ENCODE assay signal across 8 cellular contexts in the genomic region with DNA sequence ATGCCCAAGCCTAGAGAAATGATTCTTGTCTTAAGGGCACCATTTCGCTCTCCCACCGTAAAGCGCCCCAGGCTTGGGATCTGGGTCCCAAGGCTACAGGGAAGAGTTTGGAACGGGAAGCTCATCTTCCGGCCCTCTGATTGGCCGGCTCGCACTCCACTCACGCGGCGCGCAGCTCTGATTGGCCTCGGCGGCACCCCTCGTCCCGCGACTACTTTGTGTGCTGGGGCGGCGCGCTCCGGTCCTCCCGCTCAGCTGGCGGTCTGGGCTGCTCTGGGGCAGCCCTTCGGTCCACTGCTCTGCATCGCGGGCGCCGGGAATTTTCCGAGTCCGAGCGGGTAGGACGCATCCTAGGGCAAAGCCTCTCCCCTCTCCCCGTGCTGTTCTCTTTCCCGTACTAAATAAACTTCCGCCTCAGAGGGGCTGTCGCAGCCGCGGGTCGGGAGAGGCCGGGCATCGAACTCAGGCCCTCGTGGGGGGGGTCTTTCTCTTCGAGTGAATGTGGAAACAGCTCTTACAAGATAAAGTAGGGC. TPM values are rescaled to one million over a fixed set of nuclear protein-coding genes. Genes with fewer than 3 reads are reported as not detected.
DNase-seq lines count a peak whose midpoint lies in the region; ATAC-seq and TF ChIP-seq lines count a peak whose summit lies in the region.

No MANE protein-coding gene starts in this region.

- intact Hi-C loops in Panc1 (cut with micrococcal nuclease; ENCODE audit: unreplicated experiment) = loop anchor here (5.0 to 10.0 kb wide), 2 partner anchors 191 to 247 kb away; no protein-coding TSS in a partner anchor
- intact Hi-C loops in activated T-helper 1 cell treated with anti-CD3 and anti-CD28 coated beads, Interleukin-12 subunit alpha, Interleukin-12 subunit beta, Interleukin-2, Interleukin-4 antibody, amounts not matched to agents 30 ng/mL and 10 ng/mL and 1 ng/mL, durations not matched to agents 14 hours and 24 hours and 36 hours (cut with micrococcal nuclease) = loop anchor here (1.0 to 5.0 kb wide), 10 partner anchors 15 to 659 kb away; no protein-coding TSS in a partner anchor
- intact Hi-C loops in naive thymus-derived CD4-positive, alpha-beta T cell (cut with micrococcal nuclease) = loop anchor here (1.0 to 10.0 kb wide), 22 partner anchors 75 to 1951 kb away; partner anchors contain the start of genes MAX (in 2 of the 2), CHURC1 (in 1 of the 2), EIF2S1 (in 1 of the 2) and FNTB (in 1 of the 2)

- in situ Hi-C loops in Panc1 (cut with HindIII; ENCODE audit: low pct_unique_long_range_greater_than_20kb, low sequenced_read_pairs) = no loop called here

- no peaks in the 10 kb centered on the region for H3K9me3 ChIP-seq in Panc1 (ENCODE audit: control insufficient read depth, insufficient read depth, low read depth, low read length)
- H3K9me3 ChIP-seq in naive thymus-derived CD4-positive, alpha-beta T cell (ENCODE audit: control insufficient read depth in 2 of 3, low read length in 3 of 3) = no peaks in the 10 kb centered on the region

- no TSS peak for BruUV-seq in Panc1 (replicated peaks; lab: Mats Ljungman, UMichigan)

- H3K4me1 Mint-ChIP-seq in IgD-negative memory B cell = peaks cover 14 to 39% (median 32%) of the 10 kb centered on the region in 3 donors
- H3K4me1 Mint-ChIP-seq in activated T-helper 1 cell treated with anti-CD3 and anti-CD28 coated beads, Interleukin-12 subunit alpha, Interleukin-12 subunit beta, Interleukin-2, Interleukin-4 antibody, amounts not matched to agents 30 ng/mL and 10 ng/mL and 1 ng/mL, durations not matched to agents 14 hours and 24 hours and 36 hours (ENCODE audit: low read depth) = peaks cover 73% of the 10 kb centered on the region
- H3K4me1 Mint-ChIP-seq in naive thymus-derived CD4-positive, alpha-beta T cell = peaks cover 23 to 50% (median 45%) of the 10 kb centered on the region in 7 donors
- peaks cover 34% of the 10 kb centered on the region for H3K4me1 Mint-ChIP-seq in stimulated activated memory B cell treated with anti-CD40 and anti-IgM and Interleukin-4, amounts not matched to agents 10 μg/mL and 1 μg/mL and 100 μg/mL, for 72 hours

- CTCF ChIA-PET in Panc1 (lab: Charles Lee) = interaction anchor here (0.9 to 1.7 kb wide), 2 partner anchors 413 to 549 kb away, joined by 3 to 7 read pairs; no protein-coding TSS in a partner anchor
- CTCF ChIA-PET in naive thymus-derived CD4-positive, alpha-beta T cell (lab: Charles Lee) = interaction anchor here (0.5 to 5.3 kb wide), 17 partner anchors 18 to 547 kb away, joined by 3 to 60 read pairs (median 4); no protein-coding TSS in a partner anchor

- H3K4me1 ChIP-seq in Panc1 (ENCODE audit: control insufficient read depth, insufficient read depth, low read length) = peaks cover 16% of the 10 kb centered on the region
- H3K4me1 ChIP-seq in naive thymus-derived CD4-positive, alpha-beta T cell (ENCODE audit: control insufficient read depth in 2 of 2, insufficient read depth in 2 of 2, low read length in 2 of 2) = peaks cover 0 to 14% of the 10 kb centered on the region in 2 donors

- POLR2A ChIA-PET in Panc1 (lab: Charles Lee) = no interaction called here
- POLR2A ChIA-PET in naive thymus-derived CD4-positive, alpha-beta T cell (lab: Charles Lee) = interaction anchor here (0.5 to 4.6 kb wide), 29 partner anchors 10 to 521 kb away, joined by 3 to 44 read pairs (median 4); partner anchors contain the start of genes FNTB and MAX

- H3K9me3 Mint-ChIP-seq in IgD-negative memory B cell = no peaks in the 10 kb centered on the region
- H3K9me3 Mint-ChIP-seq in activated T-helper 1 cell treated with anti-CD3 and anti-CD28 coated beads, Interleukin-12 subunit alpha, Interleukin-12 subunit beta, Interleukin-2, Interleukin-4 antibody, amounts not matched to agents 30 ng/mL and 10 ng/mL and 1 ng/mL, durations not matched to agents 14 hours and 24 hours and 36 hours = no peaks in the 10 kb centered on the region
- H3K9me3 Mint-ChIP-seq in naive thymus-derived CD4-positive, alpha-beta T cell = no peaks in the 10 kb centered on the region
- no peaks in the 10 kb centered on the region for H3K9me3 Mint-ChIP-seq in stimulated activated memory B cell treated with anti-CD40 and anti-IgM and Interleukin-4, amounts not matched to agents 10 μg/mL and 1 μg/mL and 100 μg/mL, for 72 hours

- H3K36me3 Mint-ChIP-seq in IgD-negative memory B cell = no peaks in the 10 kb centered on the region
- peaks cover 17% of the 10 kb centered on the region for H3K36me3 Mint-ChIP-seq in activated T-helper 1 cell treated with anti-CD3 and anti-CD28 coated beads, Interleukin-12 subunit alpha, Interleukin-12 subunit beta, Interleukin-2, Interleukin-4 antibody, amounts not matched to agents 30 ng/mL and 10 ng/mL and 1 ng/mL, durations not matched to agents 14 hours and 24 hours and 36 hours (ENCODE audit: low read depth)
- H3K36me3 Mint-ChIP-seq in naive thymus-derived CD4-positive, alpha-beta T cell = peaks cover 0 to 10% (median 3%) of the 10 kb centered on the region in 5 donors
- H3K36me3 Mint-ChIP-seq in stimulated activated memory B cell treated with anti-CD40 and anti-IgM and Interleukin-4, amounts not matched to agents 10 μg/mL and 1 μg/mL and 100 μg/mL, for 72 hours = no peaks in the 10 kb centered on the region

- H3K4me3 Mint-ChIP-seq in IgD-negative memory B cell = peak overlapping the region; percentile 98 to 99 (median 99)
- H3K4me3 Mint-ChIP-seq in activated T-helper 1 cell treated with anti-CD3 and anti-CD28 coated beads, Interleukin-12 subunit alpha, Interleukin-12 subunit beta, Interleukin-2, Interleukin-4 antibody, amounts not matched to agents 30 ng/mL and 10 ng/mL and 1 ng/mL, durations not matched to agents 14 hours and 24 hours and 36 hours = peak overlapping the region; percentile 98
- H3K4me3 Mint-ChIP-seq in naive thymus-derived CD4-positive, alpha-beta T cell = peak overlapping the region; percentile 85 to 99 (median 97)
- H3K4me3 Mint-ChIP-seq in stimulated activated memory B cell treated with anti-CD40 and anti-IgM and Interleukin-4, amounts not matched to agents 10 μg/mL and 1 μg/mL and 100 μg/mL, for 72 hours = peak overlapping the region; percentile 95

- ATAC-seq in GM21528 (IDR thresholded peaks at IDR 0.05; ENCODE audit: low FRiP score, unreplicated experiment) (peak; percentile 54), Panc1 (peak; percentile 87)
- ATAC-seq in naive thymus-derived CD4-positive, alpha-beta T cell = peak; percentile 63
- peak; percentile 79 for ATAC-seq in stimulated activated memory B cell treated with anti-CD40 and anti-IgM and Interleukin-4, amounts not matched to agents 10 μg/mL and 1 μg/mL and 100 μg/mL, for 72 hours

- peak overlapping the region; percentile 89 for H3K27ac ChIP-seq in Panc1 (ENCODE audit: low read length)
- peak overlapping the region; percentile 86 for H3K27ac ChIP-seq in naive thymus-derived CD4-positive, alpha-beta T cell (ENCODE audit: low read depth, low read length)

- H3K27me3 ChIP-seq in Panc1 (ENCODE audit: control insufficient read depth, insufficient read depth, low read length) = no peaks in the 10 kb centered on the region
- no peaks in the 10 kb centered on the region for H3K27me3 ChIP-seq in naive thymus-derived CD4-positive, alpha-beta T cell (ENCODE audit: control insufficient read depth in 2 of 2, insufficient read depth in 2 of 2, low read length in 2 of 2)

- DNase-seq in DMS153 (lab: John Stamatoyannopoulos, UW) (peak; percentile 85), Panc1 (ENCODE audit: low read depth, low spot score) (peak; percentile 46), fibroblast of gingiva (ENCODE audit: low read depth) (peak; percentile 94)
- peak; percentile 77 for DNase-seq in activated T-helper 1 cell treated with anti-CD3 and anti-CD28 coated beads, Interleukin-12 subunit alpha, Interleukin-12 subunit beta, Interleukin-2, Interleukin-4 antibody, amounts not matched to agents 30 ng/mL and 10 ng/mL and 1 ng/mL, durations not matched to agents 14 hours and 24 hours and 36 hours (ENCODE audit: low spot score)
- peak; percentile 61 to 81 (median 73) for DNase-seq in naive thymus-derived CD4-positive, alpha-beta T cell

- peak overlapping the region; percentile 71 to 92 for H3K4me3 ChIP-seq in Panc1 (ENCODE audit: low read depth in 2 of 2, low read length in 2 of 2)
- peak overlapping the region; percentile 92 for H3K4me3 ChIP-seq in naive thymus-derived CD4-positive, alpha-beta T cell (ENCODE audit: low read length)

- peak overlapping the region; percentile 92 to 99 (median 98) for H3K27ac Mint-ChIP-seq in IgD-negative memory B cell
- H3K27ac Mint-ChIP-seq in activated T-helper 1 cell treated with anti-CD3 and anti-CD28 coated beads, Interleukin-12 subunit alpha, Interleukin-12 subunit beta, Interleukin-2, Interleukin-4 antibody, amounts not matched to agents 30 ng/mL and 10 ng/mL and 1 ng/mL, durations not matched to agents 14 hours and 24 hours and 36 hours = peak overlapping the region; percentile 92
- peak overlapping the region; percentile 93 to 99 (median 96) for H3K27ac Mint-ChIP-seq in naive thymus-derived CD4-positive, alpha-beta T cell
- peak overlapping the region; percentile 99 for H3K27ac Mint-ChIP-seq in stimulated activated memory B cell treated with anti-CD40 and anti-IgM and Interleukin-4, amounts not matched to agents 10 μg/mL and 1 μg/mL and 100 μg/mL, for 72 hours

- TF ChIP-seq CTCF in Panc1 (IDR thresholded peaks at IDR 0.05) = no peak

- no peaks in the 10 kb centered on the region for H3K36me3 ChIP-seq in Panc1 (ENCODE audit: control insufficient read depth, insufficient read depth, low read length)
- peaks cover 0 to 12% (median 0%) of the 10 kb centered on the region in 3 experiments for H3K36me3 ChIP-seq in naive thymus-derived CD4-positive, alpha-beta T cell (ENCODE audit: control insufficient read depth in 2 of 3, insufficient read depth in 3 of 3, low read length in 3 of 3)

- no peaks in the 10 kb centered on the region for H3K27me3 Mint-ChIP-seq in IgD-negative memory B cell
- H3K27me3 Mint-ChIP-seq in activated T-helper 1 cell treated with anti-CD3 and anti-CD28 coated beads, Interleukin-12 subunit alpha, Interleukin-12 subunit beta, Interleukin-2, Interleukin-4 antibody, amounts not matched to agents 30 ng/mL and 10 ng/mL and 1 ng/mL, durations not matched to agents 14 hours and 24 hours and 36 hours (ENCODE audit: insufficient read depth) = no peaks in the 10 kb centered on the region
- H3K27me3 Mint-ChIP-seq in naive thymus-derived CD4-positive, alpha-beta T cell = no peaks in the 10 kb centered on the region
- H3K27me3 Mint-ChIP-seq in stimulated activated memory B cell treated with anti-CD40 and anti-IgM and Interleukin-4, amounts not matched to agents 10 μg/mL and 1 μg/mL and 100 μg/mL, for 72 hours = no peaks in the 10 kb centered on the region

RNA-seq across cellular contexts. Expression of gene FUT8, which starts 0.8 kb away (rescaled TPM):
- 14.0 TPM for polyA plus RNA-seq in IgD-negative memory B cell
- total RNA-seq in Panc1 (2021; ENCODE audit: unreplicated experiment) = 31.4 TPM
- polyA plus RNA-seq in Panc1 (2012; ENCODE audit: insufficient read length) = 8.8 TPM
- total RNA-seq in activated T-helper 1 cell treated with anti-CD3 and anti-CD28 coated beads, Interleukin-12 subunit alpha, Interleukin-12 subunit beta, Interleukin-2, Interleukin-4 antibody, amounts not matched to agents 30 ng/mL and 10 ng/mL and 1 ng/mL, durations not matched to agents 14 hours and 24 hours and 36 hours = 181 and 182 TPM in 2 replicates
- total RNA-seq in naive thymus-derived CD4-positive, alpha-beta T cell = 100 to 1,000 TPM in 1 of 5 experiments, 10 to 100 TPM in 4; 38.4 to 107 (median 43.4) TPM
- polyA plus RNA-seq in naive thymus-derived CD4-positive, alpha-beta T cell = 10 to 100 TPM; 11.1 to 11.2 TPM

Comparison
In these comparisons a context has a peak if more than half of its experiments do, and no peak if none do; other contexts are left out.
1. Peak in every context shown above with its lines: DNase-seq, ATAC-seq, H3K4me3 ChIP-seq and H3K27ac ChIP-seq.